13 cellular contexts compared by ENCODE assay signal in genomic region chr2:24410976-24411375, GRCh38.
"Had no signal": no experiment of that assay in that cellular context is flagged by ENCODE, and none has a peak within 500 bp of the region (broad histone marks: within the 10 kb centered on the region; RNA-seq: fewer than 3 reads in every experiment).

No MANE protein-coding gene starts in this region.

- H3K27ac ChIP-seq: prostate gland, right lobe of liver, suprapubic skin had no signal

- H3K36me3 ChIP-seq: prostate gland, right lobe of liver, suprapubic skin had no signal

- H3K4me3 ChIP-seq: prostate gland, right lobe of liver, suprapubic skin had no signal

- H3K4me1 ChIP-seq: prostate gland, right lobe of liver, suprapubic skin had no signal

- DNase-seq: activated CD4-positive, alpha-beta T cell treated with anti-CD3 and anti-CD28 coated beads for 4 hours; activated CD8-positive, alpha-beta T cell treated with anti-CD3 and anti-CD28 coated beads, Interleukin-2, amount 10 ng/mL, durations not matched to agents 7 days and 5 days; activated naive CD4-positive, alpha-beta T cell; aorta; right lobe of liver; stimulated activated CD4-positive, alpha-beta T cell treated with anti-CD3 and anti-CD28 coated beads, Interleukin-4, amount 100 ng/mL, for 1 hour; stimulated activated CD8-positive, alpha-beta memory T cell treated with anti-CD3 and anti-CD28 coated beads, Interleukin-4, amount 100 ng/mL, for 48 hours; stimulated activated naive CD8-positive, alpha-beta T cell treated with anti-CD3 and anti-CD28 coated beads, Interleukin-15, Interleukin-2, amounts not matched to agents 100 U/mL and 50 U/mL, for 24 hours had no signal

- FAIRE-seq: bronchial epithelial cell, frontal cortex, keratinocyte had no signal

- ATAC-seq: activated CD8-positive, alpha-beta T cell treated with anti-CD3 and anti-CD28 coated beads, Interleukin-2, amount 10 ng/mL, durations not matched to agents 7 days and 5 days; right lobe of liver; stimulated activated naive CD8-positive, alpha-beta T cell treated with anti-CD3 and anti-CD28 coated beads, Interleukin-15, Interleukin-2, amounts not matched to agents 100 U/mL and 50 U/mL, for 24 hours had no signal

- H3K27me3 ChIP-seq: right lobe of liver, suprapubic skin had no signal

- H3K9me3 ChIP-seq: prostate gland, right lobe of liver, suprapubic skin had no signal
